7 cellular contexts compared by ENCODE assay signal in genomic region chrX:30961805-30962204, GRCh38.
"Had no signal": no experiment of that assay in that cellular context is flagged by ENCODE, and none has a peak within 500 bp of the region (broad histone marks: within the 10 kb centered on the region; RNA-seq: fewer than 3 reads in every experiment).

No MANE protein-coding gene starts in this region.

- FAIRE-seq: HTR-8/SVneo had no signal

- H3K36me3 ChIP-seq: HAP-1 had no signal

- H3K4me3 ChIP-seq: GM23248, HAP-1 had no signal

- H3K4me1 ChIP-seq: HAP-1 had no signal

- DNase-seq: GM23248, GOT3, H7, HFFc6 had no signal

- H3K9me3 ChIP-seq: HAP-1 had no signal

- H2AFZ ChIP-seq: GM23248 had no signal

- H3K27ac ChIP-seq: GM23248 had no signal

- ATAC-seq: HCT116 had no signal
